Comparison of ENCODE assay signal across 1 cellular context in the genomic region with DNA sequence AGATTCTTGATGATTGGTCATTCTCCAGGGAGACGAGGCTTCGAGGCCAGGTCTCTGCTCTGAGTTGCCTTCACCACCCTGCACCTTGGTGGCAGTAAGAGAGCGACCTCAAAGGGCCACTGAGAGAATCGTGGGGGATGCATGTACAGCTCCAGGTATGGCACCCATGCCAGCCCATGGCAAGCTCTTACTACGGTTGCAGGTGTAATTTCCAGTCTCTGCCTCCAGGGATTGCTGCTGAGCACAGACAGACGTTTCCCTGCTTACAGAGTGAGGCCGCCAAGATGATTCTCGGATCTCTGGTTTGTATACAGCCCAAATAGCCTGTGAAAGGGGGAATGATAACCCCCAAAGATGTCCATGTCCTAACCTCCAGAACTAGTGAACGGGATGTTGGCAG.
TF ChIP-seq lines count a peak whose summit lies in the region.

No MANE protein-coding gene starts in this region.

TF ChIP-seq in H1, 55 proteins besides CTCF, POLR2A, EP300 and RAD21 (continued from another document):
- TF ChIP-seq, protein P1, sequence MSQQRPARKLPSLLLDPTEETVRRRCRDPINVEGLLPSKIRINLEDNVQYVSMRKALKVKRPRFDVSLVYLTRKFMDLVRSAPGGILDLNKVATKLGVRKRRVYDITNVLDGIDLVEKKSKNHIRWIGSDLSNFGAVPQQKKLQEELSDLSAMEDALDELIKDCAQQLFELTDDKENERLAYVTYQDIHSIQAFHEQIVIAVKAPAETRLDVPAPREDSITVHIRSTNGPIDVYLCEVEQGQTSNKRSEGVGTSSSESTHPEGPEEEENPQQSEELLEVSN (IDR thresholded peaks at IDR 0.05) = no peak
- TF ChIP-seq EGR1 (IDR thresholded peaks at IDR 0.05; ENCODE audit: borderline replicate concordance, low read depth, low read length) (no peak), SAP30 (IDR thresholded peaks at IDR 0.05; ENCODE audit: insufficient read depth, insufficient replicate concordance, low read length) (no peak), CHD1 (IDR thresholded peaks at IDR 0.05; ENCODE audit: low read depth, low read length) (no peak), ASH2L (IDR thresholded peaks at IDR 0.05; ENCODE audit: low read length) (no peak), SP1 (IDR thresholded peaks at IDR 0.05; ENCODE audit: low read depth, low read length) (no peak), FOSL1 (IDR thresholded peaks at IDR 0.05; ENCODE audit: insufficient read depth, low read depth, low read length) (no peak), SUZ12 (IDR thresholded peaks at IDR 0.05; ENCODE audit: low read length) (no peak), MAFK (IDR thresholded peaks at IDR 0.05; ENCODE audit: low read depth, low read length) (no peak), YY1 (IDR thresholded peaks at IDR 0.05; ENCODE audit: low read depth, low read length) (no peak), SRF (IDR thresholded peaks at IDR 0.05; ENCODE audit: low read depth, low read length) (no peak), CBX8 (IDR thresholded peaks at IDR 0.05; ENCODE audit: borderline replicate concordance, low read depth, low read length) (no peak), TEAD4 (IDR thresholded peaks at IDR 0.05; ENCODE audit: low read depth, low read length) (no peak), CHD2 (IDR thresholded peaks at IDR 0.05; ENCODE audit: low read length) (no peak), PHF8 (conservative IDR thresholded peaks at IDR 0.05; ENCODE audit: low read depth, low read length) (no peak), KDM1A (IDR thresholded peaks at IDR 0.05; ENCODE audit: borderline replicate concordance, low read length) (no peak)
- TF ChIP-seq, protein P2, sequence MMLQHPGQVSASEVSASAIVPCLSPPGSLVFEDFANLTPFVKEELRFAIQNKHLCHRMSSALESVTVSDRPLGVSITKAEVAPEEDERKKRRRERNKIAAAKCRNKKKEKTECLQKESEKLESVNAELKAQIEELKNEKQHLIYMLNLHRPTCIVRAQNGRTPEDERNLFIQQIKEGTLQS (IDR thresholded peaks at IDR 0.05; ENCODE audit: insufficient read depth, low read depth, low read length) = no peak
- TF ChIP-seq, protein P3, sequence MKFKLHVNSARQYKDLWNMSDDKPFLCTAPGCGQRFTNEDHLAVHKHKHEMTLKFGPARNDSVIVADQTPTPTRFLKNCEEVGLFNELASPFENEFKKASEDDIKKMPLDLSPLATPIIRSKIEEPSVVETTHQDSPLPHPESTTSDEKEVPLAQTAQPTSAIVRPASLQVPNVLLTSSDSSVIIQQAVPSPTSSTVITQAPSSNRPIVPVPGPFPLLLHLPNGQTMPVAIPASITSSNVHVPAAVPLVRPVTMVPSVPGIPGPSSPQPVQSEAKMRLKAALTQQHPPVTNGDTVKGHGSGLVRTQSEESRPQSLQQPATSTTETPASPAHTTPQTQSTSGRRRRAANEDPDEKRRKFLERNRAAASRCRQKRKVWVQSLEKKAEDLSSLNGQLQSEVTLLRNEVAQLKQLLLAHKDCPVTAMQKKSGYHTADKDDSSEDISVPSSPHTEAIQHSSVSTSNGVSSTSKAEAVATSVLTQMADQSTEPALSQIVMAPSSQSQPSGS (IDR thresholded peaks at IDR 0.05; ENCODE audit: low read length) = no peak
